20 cellular contexts compared by ENCODE assay signal in genomic region chr7:26212921-26213718, GRCh38. TPM values are rescaled to one million over a fixed set of nuclear protein-coding genes. Genes with fewer than 3 reads are reported as not detected.
DNase-seq lines count a peak whose midpoint lies in the region; ATAC-seq, FAIRE-seq and TF ChIP-seq lines count a peak whose summit lies in the region.
"Had no signal": no experiment of that assay in that cellular context is flagged by ENCODE, and none has a peak within 500 bp of the region (broad histone marks: within the 10 kb centered on the region; RNA-seq: fewer than 3 reads in every experiment).

No MANE protein-coding gene starts in this region.

- TF ChIP-seq CTCF in GM12878 (IDR thresholded peaks at IDR 0.05 in 2 of 3, conservative IDR thresholded peaks at IDR 0.05 in 1 of 3; ENCODE audit: control insufficient read depth in 2 of 3, extremely low read depth in 1 of 3, insufficient read depth in 1 of 3, low read depth in 3 of 3, low read length in 3 of 3) (no peak), HepG2 (CRISPR knock-in tag; IDR thresholded peaks at IDR 0.05) (no peak)

- TF ChIP-seq POLR2A in GM12878 (IDR thresholded peaks at IDR 0.05; ENCODE audit: low read depth, low read length) (no peak), HepG2 (IDR thresholded peaks at IDR 0.05; ENCODE audit: insufficient read depth in 1 of 2, low read depth in 2 of 2, low read length in 2 of 2) (0 out of 4 replicates have a peak, but pooled peaks of 1 of the 2 experiments have one; percentile 23)

- FAIRE-seq in G401.6 (lab: Jason Lieb, UNC) (peak; percentile 93), GM12878 (lab: Jason Lieb, UNC) (peak; percentile 93), HepG2 (lab: Jason Lieb, UNC) (no peak)

- H3K27ac ChIP-seq in Karpas-422 (ENCODE audit: low read length) (no peak overlapping the region), GM12878 (ENCODE audit: control insufficient read depth, insufficient read depth) (no peak overlapping the region), HepG2 (ENCODE audit: extremely low read length, insufficient read depth, low read length) (no peak overlapping the region)
- H3K27ac ChIP-seq: sigmoid colon, thyroid gland had no signal

- H3K9me2 ChIP-seq in Karpas-422 (replicated peaks; ENCODE audit: insufficient read depth, low read length), result no peaks in the 10 kb centered on the region

- ATAC-seq in GM12878, result peak; percentile 34
- no peak for ATAC-seq in HepG2
- no peak for ATAC-seq in HG02938 (IDR thresholded peaks at IDR 0.05; ENCODE audit: unreplicated experiment)
- no peak for ATAC-seq in HG03439 (IDR thresholded peaks at IDR 0.05; ENCODE audit: unreplicated experiment)
- ATAC-seq: stimulated activated naive CD8-positive, alpha-beta T cell treated with anti-CD3 and anti-CD28 coated beads, Interleukin-15, Interleukin-2, amounts not matched to agents 100 U/mL and 50 U/mL, for 24 hours had no signal

- DNase-seq in Karpas-422 (peak; percentile 44), GM12878 (ENCODE audit: low read depth, low spot score) (no peak), HepG2 (ENCODE audit: low spot score) (no peak), ACHN (no peak)
- DNase-seq: activated CD4-positive, alpha-beta T cell treated with anti-CD3 and anti-CD28 coated beads, Interleukin-2, amount 10 ng/mL, durations not matched to agents 24 days and 14 days; activated naive CD4-positive, alpha-beta T cell treated with anti-CD3 and anti-CD28 coated beads, Interleukin-2, amount 10 ng/mL, durations not matched to agents 7 days and 5 days; anterior cingulate cortex; CD8-positive, alpha-beta memory T cell; dermis blood vessel endothelial cell; DMS79 treated with DMSO at 0.1 percent for 48 hours; kidney; NCI-H510A treated with DMSO at 0.1 percent for 48 hours; sigmoid colon; stimulated activated CD4-positive, alpha-beta T cell treated with anti-CD3 and anti-CD28 coated beads, Interleukin-15, amount 100 ng/mL, for 24 hours; stimulated activated naive CD8-positive, alpha-beta T cell treated with anti-CD3 and anti-CD28 coated beads, Interleukin-15, Interleukin-2, amounts not matched to agents 100 U/mL and 50 U/mL, for 24 hours; thyroid gland had no signal

- H4K20me1 ChIP-seq in Karpas-422 (ENCODE audit: insufficient read depth, low read depth, low read length) (peaks cover 18% of the 10 kb centered on the region), GM12878 (ENCODE audit: control insufficient read depth, insufficient read depth) (no peaks in the 10 kb centered on the region), HepG2 (ENCODE audit: insufficient read depth, low read length) (no peaks in the 10 kb centered on the region)

- CTCF ChIA-PET in GM12878 (lab: Yijun Ruan, JAX), result interaction anchor here (1.6 to 2.1 kb wide), 2 partner anchors 156 to 320 kb away, joined by 3 to 4 read pairs; no protein-coding TSS in a partner anchor
- CTCF ChIA-PET in HepG2 (lab: Yijun Ruan, JAX; ENCODE audit: low intra/inter-chr PET ratio, low total read pairs), result no interaction called here

- H3K36me3 ChIP-seq in Karpas-422 (ENCODE audit: insufficient read depth, low read length) (peaks cover 33% of the 10 kb centered on the region), GM12878 (ENCODE audit: control insufficient read depth in 2 of 2, insufficient read depth in 2 of 2, low read length in 1 of 2) (peaks cover 0 to 36% of the 10 kb centered on the region in 2 experiments; a peak in 3 of 4 replicates), HepG2 (replicated peaks in 1 of 2; ENCODE audit: control insufficient read depth in 1 of 2, insufficient read depth in 2 of 2, low read length in 2 of 2) (peaks cover 6 to 34% of the 10 kb centered on the region in 2 experiments)

- SMC1A ChIA-PET in GM12878 (lab: Charles Lee; ENCODE audit: uncharacterized antibody, unreplicated experiment), result interaction anchor here (1.0 kb wide), 1 partner anchor 8 kb away, joined by 3 read pairs; no protein-coding TSS in a partner anchor

- H3K9me3 ChIP-seq in Karpas-422 (ENCODE audit: low read length) (no peaks in the 10 kb centered on the region), GM12878 (replicated peaks; ENCODE audit: control insufficient read depth, insufficient read depth, low read length) (no peaks in the 10 kb centered on the region), HepG2 (ENCODE audit: low read length) (no peaks in the 10 kb centered on the region)
- H3K9me3 ChIP-seq: sigmoid colon, thyroid gland had no signal

- H3K9ac ChIP-seq in Karpas-422 (ENCODE audit: low read length) (no peak overlapping the region), GM12878 (ENCODE audit: control insufficient read depth, insufficient read depth, low read length) (no peak overlapping the region), HepG2 (ENCODE audit: insufficient read depth, low read depth, low read length) (no peak overlapping the region)

- H3K4me2 ChIP-seq in Karpas-422 (ENCODE audit: low read depth, low read length, poor library complexity, severe bottlenecking) (no peak overlapping the region), GM12878 (ENCODE audit: control insufficient read depth, insufficient read depth) (no peak overlapping the region), HepG2 (ENCODE audit: low read depth, low read length) (no peak overlapping the region)

- no peaks in the 10 kb centered on the region for H3K4me1 ChIP-seq in Karpas-422 (ENCODE audit: low read length)
- no peaks in the 10 kb centered on the region for H3K4me1 ChIP-seq in GM12878 (ENCODE audit: control insufficient read depth, insufficient read depth, low read length)
- H3K4me1 ChIP-seq in HepG2 (ENCODE audit: insufficient read depth, low read length), result peaks cover 9% of the 10 kb centered on the region; the same call in 1 of the 2 replicates
- H3K4me1 ChIP-seq: sigmoid colon, thyroid gland had no signal

- H3K79me2 ChIP-seq in Karpas-422 (ENCODE audit: low read length) (no peaks in the 10 kb centered on the region), GM12878 (ENCODE audit: control insufficient read depth, insufficient read depth, low read length) (peaks cover 16% of the 10 kb centered on the region), HepG2 (ENCODE audit: insufficient read depth, low read length) (no peaks in the 10 kb centered on the region)

- WGBS in GM12878 (ENCODE audit: insufficient coverage, insufficient replicate concordance, low lambda C conversion rate, missing lambda C conversion rate), result 100% methylated on average over 2 of the region's 2 CpGs
- WGBS in HepG2 (ENCODE audit: low lambda C conversion rate), result 99% methylated on average over 2 of the region's 2 CpGs

- in situ Hi-C loops in GM12878 (cut with MboI), result no loop called here
- in situ Hi-C loops in HepG2 (cut with HindIII; ENCODE audit: extremely low pct_ligation_motif_present, low pct_unique_long_range_greater_than_20kb), result no loop called here
- in situ Hi-C loops in ACHN (cut with HindIII; ENCODE audit: low pct_ligation_motif_present, low pct_unique_long_range_greater_than_20kb, low sequenced_read_pairs), result no loop called here

- TF ChIP-seq RAD21 in GM12878 (IDR thresholded peaks at IDR 0.05; ENCODE audit: insufficient read depth, low read depth, low read length) (no peak), HepG2 (CRISPR knock-in tag; IDR thresholded peaks at IDR 0.05) (no peak)

- TF ChIP-seq EP300 in GM12878 (IDR thresholded peaks at IDR 0.05; ENCODE audit: borderline replicate concordance in 1 of 2, control insufficient read depth in 1 of 2, low read depth in 2 of 2, low read length in 2 of 2), result no peak
- TF ChIP-seq EP300 in HepG2 (IDR thresholded peaks at IDR 0.05; ENCODE audit: low read depth in 2 of 2, low read length in 2 of 2), result no peak
- TF ChIP-seq EP300 in HepG2 (CRISPR knock-in tag; IDR thresholded peaks at IDR 0.05; ENCODE audit: borderline replicate concordance), result no peak

- BruUV-seq in GM12878 (replicated peaks; lab: Mats Ljungman, UMichigan) (no TSS peak), HepG2 (replicated peaks; lab: Mats Ljungman, UMichigan) (TSS peak; percentile 40)

- intact Hi-C loops in GM12878 (cut with micrococcal nuclease; ENCODE audit: unreplicated experiment) (no loop called here), HepG2 (cut with micrococcal nuclease; ENCODE audit: unreplicated experiment) (no loop called here)

- H2AFZ ChIP-seq in Karpas-422 (ENCODE audit: low read length), result no peak overlapping the region
- no peak overlapping the region for H2AFZ ChIP-seq in GM12878 (ENCODE audit: control insufficient read depth, low read depth, low read length)
- no peak overlapping the region for H2AFZ ChIP-seq in HepG2 (ENCODE audit: low read length)

- no peaks in the 10 kb centered on the region for H3K27me3 ChIP-seq in Karpas-422 (ENCODE audit: low read length)
- H3K27me3 ChIP-seq in GM12878 (replicated peaks in 1 of 2; ENCODE audit: control insufficient read depth in 2 of 2, insufficient read depth in 2 of 2, low read length in 1 of 2), result no peaks in the 10 kb centered on the region
- H3K27me3 ChIP-seq in HepG2 (ENCODE audit: control insufficient read depth in 1 of 2, insufficient read depth in 2 of 2, low read length in 2 of 2), result no peaks in the 10 kb centered on the region
- H3K27me3 ChIP-seq: sigmoid colon, thyroid gland had no signal

- no peak overlapping the region for H3K4me3 ChIP-seq in Karpas-422 (ENCODE audit: low read length)
- H3K4me3 ChIP-seq in GM12878, result no peak overlapping the region
- H3K4me3 ChIP-seq in HepG2 (replicated peaks in 1 of 3; ENCODE audit: insufficient read depth in 1 of 3, low read depth in 2 of 3, low read length in 3 of 3), result no peak overlapping the region
- H3K4me3 ChIP-seq: lung, sigmoid colon, thyroid gland had no signal

- POLR2A ChIA-PET in GM12878 (lab: Charles Lee) (interaction anchor here (1.0 kb wide), 1 partner anchor 21 kb away, joined by 3 read pairs; no protein-coding TSS in a partner anchor), HepG2 (lab: Yijun Ruan, JAX) (interaction anchor here (2.5 kb wide), 1 partner anchor 9 kb away, joined by 7 read pairs; no protein-coding TSS in a partner anchor)

- RAD21 ChIA-PET in GM12878 (lab: Charles Lee; ENCODE audit: unreplicated experiment), result interaction anchor here (1.2 to 1.7 kb wide), 2 partner anchors 9 to 122 kb away, joined by 4 read pairs; no protein-coding TSS in a partner anchor

RNA-seq across cellular contexts. Expression of gene CBX3, which starts 11.6 kb away (rescaled TPM):
- total RNA-seq in Karpas-422 (2014; rRNA removed; shearing (Covaris generic); ENCODE audit: low replicate concordance), result 111 and 168 TPM in 2 replicates
- 188 TPM in 2 replicates for total RNA-seq in GM12878 (2013; cell fraction: nucleolus; rRNA removed)
- total RNA-seq in GM12878 (2014; rRNA removed), result 153 and 181 TPM in 2 replicates
- 303 and 305 TPM in 2 replicates for total RNA-seq in GM12878 (2014; rRNA removed; fragmentation: Illumina TruSeq; extraction: Trizol)
- total RNA-seq in GM12878 (2021), result 194 and 201 TPM in 2 replicates
- polyA plus RNA-seq in GM12878 (2011; ENCODE audit: low read depth), result 71.4 TPM
- 238 and 407 TPM in 2 replicates for polyA plus RNA-seq in GM12878 (2011; rRNA removed)
- polyA plus RNA-seq in GM12878 (2011; cell fraction: cytosol; rRNA removed), result 70.7 and 72.5 TPM in 2 replicates
- 112 and 122 TPM in 2 replicates for polyA plus RNA-seq in GM12878 (2011; cell fraction: nucleus; rRNA removed)
- polyA plus RNA-seq in GM12878 (2012), result 150 and 167 TPM in 2 replicates
- 307 and 369 TPM in 2 replicates for polyA plus RNA-seq in GM12878 (2014; fragmentation: Illumina TruSeq; extraction: Trizol)
- polyA plus RNA-seq in GM12878 (2014; fragmentation: Nextera tagmentation; extraction: Ambion mirVana), result 100 to 1,000 TPM; 205 to 247 TPM
- polyA plus RNA-seq in GM12878 (2014; rRNA removed), result 191 and 239 TPM in 2 replicates
- 100 to 1,000 TPM; 205 to 212 TPM for polyA plus RNA-seq in GM12878 (2016; fragmentation: Nextera tagmentation; extraction: Ambion mirVana)
- polyA minus RNA-seq in GM12878 (2011; rRNA and poly(A)+ RNA removed), result 44.8 and 66.0 TPM in 2 replicates
- 27.1 and 39.7 TPM in 2 replicates for polyA minus RNA-seq in GM12878 (2011; cell fraction: cytosol; rRNA and poly(A)+ RNA removed)
- 83.8 and 123 TPM in 2 replicates for polyA minus RNA-seq in GM12878 (2011; cell fraction: nucleus; rRNA and poly(A)+ RNA removed)
- total RNA-seq in HepG2 (2016; rRNA removed; fragmentation: Illumina TruSeq; extraction: Trizol), result 249 and 355 TPM in 2 replicates
- total RNA-seq in HepG2 (2016; cell fraction: cytosol; rRNA removed; fragmentation: Illumina TruSeq; extraction: Trizol; ENCODE audit: low read depth), result 79.1 and 86.5 TPM in 2 replicates
- total RNA-seq in HepG2 (2016; cell fraction: insoluble cytoplasmic fraction; rRNA removed; fragmentation: Illumina TruSeq; extraction: Trizol), result 257 and 354 TPM in 2 replicates
- 129 and 141 TPM in 2 replicates for total RNA-seq in HepG2 (2016; cell fraction: membrane; rRNA removed; fragmentation: Illumina TruSeq; extraction: Trizol)
- total RNA-seq in HepG2 (2016; cell fraction: nucleus; rRNA removed; fragmentation: Illumina TruSeq; extraction: Trizol), result 151 and 169 TPM in 2 replicates
- polyA plus RNA-seq in HepG2 (2011; rRNA removed), result 36.3 and 53.9 TPM in 2 replicates
- 17.4 and 18.2 TPM in 2 replicates for polyA plus RNA-seq in HepG2 (2011; cell fraction: cytosol; rRNA removed)
- 60.4 and 70.5 TPM in 2 replicates for polyA plus RNA-seq in HepG2 (2011; cell fraction: nucleus; rRNA removed)
- 123 and 165 TPM in 2 replicates for polyA plus RNA-seq in HepG2 (2012)
- 76.0 and 83.8 TPM in 2 replicates for polyA plus RNA-seq in HepG2 (2016; cell fraction: cytosol; fragmentation: Illumina TruSeq; extraction: Trizol; ENCODE audit: low read depth)
- 424 and 453 TPM in 2 replicates for polyA plus RNA-seq in HepG2 (2016; cell fraction: insoluble cytoplasmic fraction; fragmentation: Illumina TruSeq; extraction: Trizol; ENCODE audit: low read depth)
- 117 TPM in 2 replicates for polyA plus RNA-seq in HepG2 (2016; cell fraction: membrane; fragmentation: Illumina TruSeq; extraction: Trizol; ENCODE audit: low read depth)
- 228 and 229 TPM in 2 replicates for polyA plus RNA-seq in HepG2 (2016; cell fraction: nucleus; fragmentation: Illumina TruSeq; extraction: Trizol; ENCODE audit: insufficient read depth, low read depth)
- polyA minus RNA-seq in HepG2 (2011; rRNA and poly(A)+ RNA removed; ENCODE audit: low replicate concordance), result 10.5 and 24.1 TPM in 2 replicates
- 15.5 and 20.0 TPM in 2 replicates for polyA minus RNA-seq in HepG2 (2011; cell fraction: cytosol; rRNA and poly(A)+ RNA removed)
- polyA minus RNA-seq in HepG2 (2011; cell fraction: nucleus; rRNA and poly(A)+ RNA removed), result 110 and 122 TPM in 2 replicates

RNA-seq across cellular contexts. Expression of gene HNRNPA2B1, which starts 12.6 kb away (rescaled TPM):
- total RNA-seq in Karpas-422 (2014; rRNA removed; shearing (Covaris generic); ENCODE audit: low replicate concordance), result 145 and 197 TPM in 2 replicates
- 404 and 419 TPM in 2 replicates for total RNA-seq in GM12878 (2013; cell fraction: nucleolus; rRNA removed)
- total RNA-seq in GM12878 (2014; rRNA removed) (295 and 319 TPM in 2 replicates), GM12878 (2014; rRNA removed; fragmentation: Illumina TruSeq; extraction: Trizol) (603 and 632 TPM in 2 replicates), GM12878 (2021) (699 and 740 TPM in 2 replicates), HepG2 (2016; rRNA removed; fragmentation: Illumina TruSeq; extraction: Trizol) (412 and 636 TPM in 2 replicates)
- 532 TPM for polyA plus RNA-seq in GM12878 (2011; ENCODE audit: low read depth)
- polyA plus RNA-seq in GM12878 (2011; rRNA removed) (721 and 1,149 TPM in 2 replicates), GM12878 (2014; fragmentation: Illumina TruSeq; extraction: Trizol) (1,357 and 1,719 TPM in 2 replicates), GM12878 (2014; fragmentation: Nextera tagmentation; extraction: Ambion mirVana) (1,000 to 10,000 TPM in 1 of 2 experiments, 100 to 1,000 TPM in 1; 726 to 1,124 TPM), GM12878 (2014; rRNA removed) (1,063 and 1,240 TPM in 2 replicates), GM12878 (2016; fragmentation: Nextera tagmentation; extraction: Ambion mirVana) (1,000 to 10,000 TPM; 1,359 to 1,396 TPM), HepG2 (2011; rRNA removed) (144 and 193 TPM in 2 replicates)
- polyA plus RNA-seq in GM12878 (2011; cell fraction: cytosol; rRNA removed), result 265 and 307 TPM in 2 replicates
- polyA plus RNA-seq in GM12878 (2011; cell fraction: nucleus; rRNA removed), result 577 and 864 TPM in 2 replicates
- polyA plus RNA-seq in GM12878 (2012), result 686 TPM in 2 replicates
- polyA minus RNA-seq in GM12878 (2011; rRNA and poly(A)+ RNA removed), result 198 and 212 TPM in 2 replicates
- 167 and 191 TPM in 2 replicates for polyA minus RNA-seq in GM12878 (2011; cell fraction: cytosol; rRNA and poly(A)+ RNA removed)
- 133 and 235 TPM in 2 replicates for polyA minus RNA-seq in GM12878 (2011; cell fraction: nucleus; rRNA and poly(A)+ RNA removed)
- 31.5 and 36.0 TPM in 2 replicates for total RNA-seq in HepG2 (2016; cell fraction: cytosol; rRNA removed; fragmentation: Illumina TruSeq; extraction: Trizol; ENCODE audit: low read depth)
- total RNA-seq in HepG2 (2016; cell fraction: insoluble cytoplasmic fraction; rRNA removed; fragmentation: Illumina TruSeq; extraction: Trizol), result 434 and 632 TPM in 2 replicates
- total RNA-seq in HepG2 (2016; cell fraction: membrane; rRNA removed; fragmentation: Illumina TruSeq; extraction: Trizol), result 69.3 and 71.5 TPM in 2 replicates
- total RNA-seq in HepG2 (2016; cell fraction: nucleus; rRNA removed; fragmentation: Illumina TruSeq; extraction: Trizol), result 305 and 307 TPM in 2 replicates
- polyA plus RNA-seq in HepG2 (2011; cell fraction: cytosol; rRNA removed), result 105 and 119 TPM in 2 replicates
- 173 and 254 TPM in 2 replicates for polyA plus RNA-seq in HepG2 (2011; cell fraction: nucleus; rRNA removed)
- polyA plus RNA-seq in HepG2 (2012), result 348 and 727 TPM in 2 replicates
- polyA plus RNA-seq in HepG2 (2016; cell fraction: cytosol; fragmentation: Illumina TruSeq; extraction: Trizol; ENCODE audit: low read depth), result 50.3 and 54.5 TPM in 2 replicates
- polyA plus RNA-seq in HepG2 (2016; cell fraction: insoluble cytoplasmic fraction; fragmentation: Illumina TruSeq; extraction: Trizol; ENCODE audit: low read depth), result 1,958 and 2,163 TPM in 2 replicates
- polyA plus RNA-seq in HepG2 (2016; cell fraction: membrane; fragmentation: Illumina TruSeq; extraction: Trizol; ENCODE audit: low read depth), result 95.2 and 104 TPM in 2 replicates
- 1,155 and 1,186 TPM in 2 replicates for polyA plus RNA-seq in HepG2 (2016; cell fraction: nucleus; fragmentation: Illumina TruSeq; extraction: Trizol; ENCODE audit: insufficient read depth, low read depth)
- polyA minus RNA-seq in HepG2 (2011; rRNA and poly(A)+ RNA removed; ENCODE audit: low replicate concordance), result 47.8 and 128 TPM in 2 replicates
- polyA minus RNA-seq in HepG2 (2011; cell fraction: cytosol; rRNA and poly(A)+ RNA removed), result 103 and 153 TPM in 2 replicates
- 372 and 389 TPM in 2 replicates for polyA minus RNA-seq in HepG2 (2011; cell fraction: nucleus; rRNA and poly(A)+ RNA removed)
